In genomic region chr9:23819403-23819802, GRCh38 we compare ENCODE assay signal across 22 cellular contexts. TPM values are rescaled to one million over a fixed set of nuclear protein-coding genes. Genes with fewer than 3 reads are reported as not detected.
A peak's percentile ranks its signal among the peaks of the same experiment; 100 is the strongest.
DNase-seq lines count a peak whose midpoint lies in the region; ATAC-seq and TF ChIP-seq lines count a peak whose summit lies in the region.
"Had no signal": no experiment of that assay in that cellular context is flagged by ENCODE, and none has a peak within 500 bp of the region (broad histone marks: within the 10 kb centered on the region; RNA-seq: fewer than 3 reads in every experiment).

No MANE protein-coding gene starts in this region.

- H3K4me3 ChIP-seq in HUES48 (ENCODE audit: low read depth, low read length) (peak overlapping the region; percentile 86), iPS-18a (ENCODE audit: low read length) (peak overlapping the region; percentile 90), neural progenitor cell (peak overlapping the region; percentile 77)
- no peak overlapping the region for H3K4me3 ChIP-seq in effector memory CD4-positive, alpha-beta T cell (ENCODE audit: insufficient read depth, low read depth, low read length, poor library complexity, severe bottlenecking)
- H3K4me3 ChIP-seq: A549, K562 had no signal

- POLR2A ChIA-PET in WTC11 (lab: Charles Lee) = interaction anchor here (1.0 kb wide), 1 partner anchor 11 kb away, joined by 3 read pairs; no protein-coding TSS in a partner anchor

- no peak overlapping the region for H2AFZ ChIP-seq in neural progenitor cell (replicated peaks)

- H3F3A ChIP-seq in neural progenitor cell (ENCODE audit: low read depth) = peaks cover 23% of the 10 kb centered on the region

- peaks cover 57% of the 10 kb centered on the region for H3K4me1 Mint-ChIP-seq in WTC11
- peaks cover 20% of the 10 kb centered on the region for H3K4me1 Mint-ChIP-seq in neural progenitor cell

- H3K4me3 Mint-ChIP-seq in WTC11 (peak overlapping the region; percentile 82), neural progenitor cell (peak overlapping the region; percentile 89)
- H3K4me3 Mint-ChIP-seq: CD4-positive, alpha-beta T cell had no signal

- peaks cover 59% of the 10 kb centered on the region for H4K20me1 ChIP-seq in neural progenitor cell (ENCODE audit: low read depth)

- ATAC-seq in WTC11 = no peak
- no peak for ATAC-seq in GM21381 (IDR thresholded peaks at IDR 0.05; ENCODE audit: unreplicated experiment)
- ATAC-seq in GM21786 (IDR thresholded peaks at IDR 0.05; ENCODE audit: unreplicated experiment) = no peak
- ATAC-seq: A549, HepG2, K562 had no signal

- H3K79me2 ChIP-seq in neural progenitor cell (ENCODE audit: low read depth) = peaks cover 68% of the 10 kb centered on the region

- peaks cover 68% of the 10 kb centered on the region for H3K4me1 ChIP-seq in HUES48 (ENCODE audit: control insufficient read depth, insufficient read depth, low read length)
- peaks cover 57% of the 10 kb centered on the region for H3K4me1 ChIP-seq in iPS-18a (ENCODE audit: control insufficient read depth, low read depth, low read length)
- H3K4me1 ChIP-seq in neural progenitor cell = peaks cover 53% of the 10 kb centered on the region
- H3K4me1 ChIP-seq in effector memory CD4-positive, alpha-beta T cell (ENCODE audit: control insufficient read depth, insufficient read depth, low read length, poor library complexity, severe bottlenecking) = no peaks in the 10 kb centered on the region
- H3K4me1 ChIP-seq: A549 had no signal

- H3K27me3 ChIP-seq in HUES48 (ENCODE audit: control insufficient read depth, insufficient read depth, low read length) (peaks cover 41% of the 10 kb centered on the region), iPS-18a (ENCODE audit: control insufficient read depth, insufficient read depth, low read length) (peaks cover 42% of the 10 kb centered on the region), neural progenitor cell (peaks cover 48% of the 10 kb centered on the region)
- peaks cover 13% of the 10 kb centered on the region for H3K27me3 ChIP-seq in effector memory CD4-positive, alpha-beta T cell (replicated peaks; ENCODE audit: control insufficient read depth, insufficient read depth, low read length, poor library complexity, severe bottlenecking)
- H3K27me3 ChIP-seq: SJCRH30 had no signal

- H3K27ac Mint-ChIP-seq in WTC11 (peak overlapping the region; percentile 75), neural progenitor cell (no peak overlapping the region)
- H3K27ac Mint-ChIP-seq: CD4-positive, alpha-beta T cell had no signal

- TF ChIP-seq CTCF in WTC11 (IDR thresholded peaks at IDR 0.05) (no peak), neural progenitor cell (IDR thresholded peaks at IDR 0.05) (no peak), GM20000 (IDR thresholded peaks at IDR 0.05; ENCODE audit: extremely low read depth, missing control alignments) (no peak)

- H3K27ac ChIP-seq in HUES48 (ENCODE audit: low read depth, low read length) = no peak overlapping the region
- H3K27ac ChIP-seq in iPS-18a (ENCODE audit: low read length) = no peak overlapping the region
- no peak overlapping the region for H3K27ac ChIP-seq in neural progenitor cell
- no peak overlapping the region for H3K27ac ChIP-seq in effector memory CD4-positive, alpha-beta T cell (ENCODE audit: insufficient read depth, low read length, poor library complexity, severe bottlenecking)
- H3K27ac ChIP-seq: A549, SJCRH30 had no signal

- H3K9me3 ChIP-seq in HUES48 (ENCODE audit: control insufficient read depth, insufficient read depth, low read length) = no peaks in the 10 kb centered on the region
- H3K9me3 ChIP-seq in iPS-18a (ENCODE audit: control insufficient read depth, low read depth, low read length) = no peaks in the 10 kb centered on the region
- H3K9me3 ChIP-seq in neural progenitor cell (ENCODE audit: low read depth) = no peaks in the 10 kb centered on the region
- no peaks in the 10 kb centered on the region for H3K9me3 ChIP-seq in effector memory CD4-positive, alpha-beta T cell (ENCODE audit: control insufficient read depth, low read length)
- H3K9me3 ChIP-seq: SJCRH30 had no signal

- no peaks in the 10 kb centered on the region for H3K36me3 ChIP-seq in HUES48 (ENCODE audit: control insufficient read depth, insufficient read depth, low read length)
- no peaks in the 10 kb centered on the region for H3K36me3 ChIP-seq in iPS-18a (ENCODE audit: control insufficient read depth, low read depth, low read length)
- no peaks in the 10 kb centered on the region for H3K36me3 ChIP-seq in neural progenitor cell
- no peaks in the 10 kb centered on the region for H3K36me3 ChIP-seq in effector memory CD4-positive, alpha-beta T cell (ENCODE audit: control insufficient read depth, insufficient read depth, low read length)
- H3K36me3 ChIP-seq: SJCRH30 had no signal

- CTCF ChIA-PET in WTC11 (lab: Charles Lee) = interaction anchor here (0.6 to 1.2 kb wide), 2 partner anchors 22 to 34 kb away, joined by 3 to 4 read pairs; no protein-coding TSS in a partner anchor

- H3K36me3 Mint-ChIP-seq in WTC11 (no peaks in the 10 kb centered on the region), neural progenitor cell (peaks cover 4% of the 10 kb centered on the region)

- DNase-seq in WTC11 (ENCODE audit: low spot score) (no peak), neural progenitor cell (ENCODE audit: low spot score) (no peak), GM20000 (ENCODE audit: low spot score) (no peak)
- no peak for DNase-seq in effector memory CD4-positive, alpha-beta T cell
- DNase-seq: CD4-positive, alpha-beta T cell; COR-L47; DMS79; NCI-H1092 treated with DMSO at 0.1 percent for 48 hours; NCI-H1436 treated with DMSO at 0.1 percent for 48 hours; NCI-H2029; NCI-H226; NCI-H510A treated with DMSO at 0.1 percent for 48 hours; NCI-H82; SJCRH30 had no signal

- H3K9ac ChIP-seq in HUES48 (ENCODE audit: low read depth, low read length) = no peak overlapping the region
- H3K9ac ChIP-seq in iPS-18a (ENCODE audit: low read length) = peak overlapping the region; percentile 46
- no peak overlapping the region for H3K9ac ChIP-seq in neural progenitor cell

- H3K4me2 ChIP-seq in neural progenitor cell = peak overlapping the region; percentile 92
- H3K4me2 ChIP-seq: A549 had no signal

- H3K27me3 Mint-ChIP-seq in WTC11 (ENCODE audit: low read depth) (no peaks in the 10 kb centered on the region), neural progenitor cell (ENCODE audit: insufficient read depth, low read depth) (peaks cover 30% of the 10 kb centered on the region)

- H3K9me3 Mint-ChIP-seq in WTC11 = no peaks in the 10 kb centered on the region
- H3K9me3 Mint-ChIP-seq in neural progenitor cell = no peaks in the 10 kb centered on the region

TF ChIP-seq in WTC11, 78 proteins besides CTCF, POLR2A, EP300 and RAD21:
- TF ChIP-seq ZNF219 (CRISPR knock-in tag; IDR thresholded peaks at IDR 0.05; ENCODE audit: borderline replicate concordance) (no peak), NFE2L1 (CRISPR knock-in tag; IDR thresholded peaks at IDR 0.05) (no peak), ZBTB21 (CRISPR knock-in tag; IDR thresholded peaks at IDR 0.05; ENCODE audit: borderline replicate concordance) (no peak), PREB (CRISPR knock-in tag; IDR thresholded peaks at IDR 0.05; ENCODE audit: borderline replicate concordance) (no peak), ZNF423 (CRISPR knock-in tag; IDR thresholded peaks at IDR 0.05) (no peak)
TF ChIP-seq in WTC11: peak in this region for 0.

RNA-seq across cellular contexts. Expression of gene ELAVL2, which starts 6.6 kb away (rescaled TPM):
- total RNA-seq in WTC11 (2021) = 22.8 to 35.9 TPM (median 26.7 TPM) in 3 replicates
- 17.1 and 21.1 TPM in 2 replicates for total RNA-seq in neural progenitor cell (ENCODE audit: low replicate concordance)
- total RNA-seq: CD4-positive, alpha-beta T cell; HepG2; K562; OCI-LY7 had no signal
